In the genomic region with DNA sequence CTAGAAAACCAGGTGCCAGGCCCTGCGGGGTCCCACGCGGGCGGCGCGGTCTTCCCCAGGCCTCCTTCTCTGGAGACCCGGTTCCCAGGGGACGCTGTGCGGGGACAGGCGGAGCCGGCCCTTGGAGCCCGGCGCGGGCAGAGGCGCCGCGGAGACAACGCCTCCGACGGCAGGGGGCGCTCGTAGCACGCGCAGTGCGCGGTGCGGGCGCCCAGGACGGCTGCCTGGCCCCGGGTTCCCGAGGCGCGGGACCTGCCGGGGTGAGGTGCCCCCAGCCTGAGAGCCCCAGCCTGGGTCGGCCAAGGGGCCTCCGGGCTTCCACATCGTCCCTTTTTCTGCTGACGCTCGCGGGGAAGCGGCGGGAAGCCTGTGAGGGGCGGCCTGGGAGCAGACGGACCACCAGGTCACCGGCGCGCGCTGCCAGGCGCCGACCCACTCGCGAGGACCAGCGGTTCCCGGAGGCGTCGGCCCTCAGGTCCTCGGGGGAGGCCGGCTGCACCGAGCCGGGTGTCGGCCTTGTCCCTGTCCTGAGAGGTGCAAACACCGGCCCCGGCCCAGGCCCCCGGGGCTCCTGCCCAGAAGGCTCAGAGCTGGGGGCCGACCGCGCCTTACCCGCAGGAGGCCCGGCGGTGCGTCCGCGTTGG, we compare ENCODE assay signal across 2 cellular contexts.
A peak's percentile ranks its signal among the peaks of the same experiment; 100 is the strongest.
TF ChIP-seq lines count a peak whose summit lies in the region.

No MANE protein-coding gene starts in this region.

TF ChIP-seq in HEK293, 187 proteins besides CTCF, POLR2A, EP300 and RAD21 (continues in another document):
- TF ChIP-seq ZNF624 (tag by site-specific recombination; IDR thresholded peaks at IDR 0.05) (no peak), ZNF366 (tag by site-specific recombination; conservative IDR thresholded peaks at IDR 0.05) (no peak), ZNF324 (tag by site-specific recombination; IDR thresholded peaks at IDR 0.05) (no peak), ZNF48 (tag by site-specific recombination; IDR thresholded peaks at IDR 0.05) (no peak), ZNF654 (tag by site-specific recombination; IDR thresholded peaks at IDR 0.05; ENCODE audit: low read depth) (peak; percentile 15), ZNF707 (tag by site-specific recombination; IDR thresholded peaks at IDR 0.05) (no peak), ZNF560 (tag by site-specific recombination; IDR thresholded peaks at IDR 0.05; ENCODE audit: borderline replicate concordance) (no peak), ZBTB7A (tag by site-specific recombination; IDR thresholded peaks at IDR 0.05; ENCODE audit: low read depth) (no peak), ZNF335 (tag by site-specific recombination; conservative IDR thresholded peaks at IDR 0.05) (peak; percentile 83; the same call in 1 of the 2 replicates), ZXDB (tag by site-specific recombination; IDR thresholded peaks at IDR 0.05) (no peak), ZNF341 (tag by site-specific recombination; IDR thresholded peaks at IDR 0.05; ENCODE audit: low read depth) (no peak), ZNF701 (tag by site-specific recombination; IDR thresholded peaks at IDR 0.05) (no peak), MEIS1 (CRISPR knock-in tag; IDR thresholded peaks at IDR 0.05; ENCODE audit: borderline replicate concordance) (no peak), ZNF426 (tag by site-specific recombination; IDR thresholded peaks at IDR 0.05) (no peak), ZNF138 (tag by site-specific recombination; IDR thresholded peaks at IDR 0.05; ENCODE audit: borderline replicate concordance) (no peak), ZNF660 (tag by site-specific recombination; IDR thresholded peaks at IDR 0.05) (peak; percentile 77; the same call in 1 of the 2 replicates), KLF10 (tag by site-specific recombination; IDR thresholded peaks at IDR 0.05) (no peak), KLF7 (tag by site-specific recombination; IDR thresholded peaks at IDR 0.05; ENCODE audit: borderline replicate concordance) (no peak), EGR2 (tag by site-specific recombination; IDR thresholded peaks at IDR 0.05; ENCODE audit: low read depth) (no peak), OSR2 (tag by site-specific recombination; IDR thresholded peaks at IDR 0.05) (no peak), ZNF2 (tag by site-specific recombination; IDR thresholded peaks at IDR 0.05) (peak; percentile 51; the same call in 1 of the 2 replicates), PRDM1 (tag by site-specific recombination; IDR thresholded peaks at IDR 0.05) (no peak), ZNF202 (tag by site-specific recombination; IDR thresholded peaks at IDR 0.05; ENCODE audit: borderline replicate concordance) (peak; percentile 76), ZNF350 (tag by site-specific recombination; IDR thresholded peaks at IDR 0.05) (no peak), ZNF416 (tag by site-specific recombination; IDR thresholded peaks at IDR 0.05) (no peak), ZNF561 (tag by site-specific recombination; IDR thresholded peaks at IDR 0.05; ENCODE audit: borderline replicate concordance) (peak; percentile 41; the same call in 1 of the 2 replicates)
- TF ChIP-seq, protein P1, sequence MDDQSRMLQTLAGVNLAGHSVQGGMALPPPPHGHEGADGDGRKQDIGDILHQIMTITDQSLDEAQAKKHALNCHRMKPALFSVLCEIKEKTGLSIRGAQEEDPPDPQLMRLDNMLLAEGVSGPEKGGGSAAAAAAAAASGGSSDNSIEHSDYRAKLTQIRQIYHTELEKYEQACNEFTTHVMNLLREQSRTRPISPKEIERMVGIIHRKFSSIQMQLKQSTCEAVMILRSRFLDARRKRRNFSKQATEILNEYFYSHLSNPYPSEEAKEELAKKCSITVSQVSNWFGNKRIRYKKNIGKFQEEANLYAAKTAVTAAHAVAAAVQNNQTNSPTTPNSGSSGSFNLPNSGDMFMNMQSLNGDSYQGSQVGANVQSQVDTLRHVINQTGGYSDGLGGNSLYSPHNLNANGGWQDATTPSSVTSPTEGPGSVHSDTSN (CRISPR knock-in tag; IDR thresholded peaks at IDR 0.05), result no peak
- TF ChIP-seq, protein P2, sequence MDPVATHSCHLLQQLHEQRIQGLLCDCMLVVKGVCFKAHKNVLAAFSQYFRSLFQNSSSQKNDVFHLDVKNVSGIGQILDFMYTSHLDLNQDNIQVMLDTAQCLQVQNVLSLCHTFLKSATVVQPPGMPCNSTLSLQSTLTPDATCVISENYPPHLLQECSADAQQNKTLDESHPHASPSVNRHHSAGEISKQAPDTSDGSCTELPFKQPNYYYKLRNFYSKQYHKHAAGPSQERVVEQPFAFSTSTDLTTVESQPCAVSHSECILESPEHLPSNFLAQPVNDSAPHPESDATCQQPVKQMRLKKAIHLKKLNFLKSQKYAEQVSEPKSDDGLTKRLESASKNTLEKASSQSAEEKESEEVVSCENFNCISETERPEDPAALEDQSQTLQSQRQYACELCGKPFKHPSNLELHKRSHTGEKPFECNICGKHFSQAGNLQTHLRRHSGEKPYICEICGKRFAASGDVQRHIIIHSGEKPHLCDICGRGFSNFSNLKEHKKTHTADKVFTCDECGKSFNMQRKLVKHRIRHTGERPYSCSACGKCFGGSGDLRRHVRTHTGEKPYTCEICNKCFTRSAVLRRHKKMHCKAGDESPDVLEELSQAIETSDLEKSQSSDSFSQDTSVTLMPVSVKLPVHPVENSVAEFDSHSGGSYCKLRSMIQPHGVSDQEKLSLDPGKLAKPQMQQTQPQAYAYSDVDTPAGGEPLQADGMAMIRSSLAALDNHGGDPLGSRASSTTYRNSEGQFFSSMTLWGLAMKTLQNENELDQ (tag by site-specific recombination; IDR thresholded peaks at IDR 0.05; ENCODE audit: low read depth), result no peak
- TF ChIP-seq, protein P3, sequence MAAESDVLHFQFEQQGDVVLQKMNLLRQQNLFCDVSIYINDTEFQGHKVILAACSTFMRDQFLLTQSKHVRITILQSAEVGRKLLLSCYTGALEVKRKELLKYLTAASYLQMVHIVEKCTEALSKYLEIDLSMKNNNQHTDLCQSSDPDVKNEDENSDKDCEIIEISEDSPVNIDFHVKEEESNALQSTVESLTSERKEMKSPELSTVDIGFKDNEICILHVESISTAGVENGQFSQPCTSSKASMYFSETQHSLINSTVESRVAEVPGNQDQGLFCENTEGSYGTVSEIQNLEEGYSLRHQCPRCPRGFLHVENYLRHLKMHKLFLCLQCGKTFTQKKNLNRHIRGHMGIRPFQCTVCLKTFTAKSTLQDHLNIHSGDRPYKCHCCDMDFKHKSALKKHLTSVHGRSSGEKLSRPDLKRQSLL (tag by site-specific recombination; IDR thresholded peaks at IDR 0.05), result no peak
- TF ChIP-seq, protein P4, sequence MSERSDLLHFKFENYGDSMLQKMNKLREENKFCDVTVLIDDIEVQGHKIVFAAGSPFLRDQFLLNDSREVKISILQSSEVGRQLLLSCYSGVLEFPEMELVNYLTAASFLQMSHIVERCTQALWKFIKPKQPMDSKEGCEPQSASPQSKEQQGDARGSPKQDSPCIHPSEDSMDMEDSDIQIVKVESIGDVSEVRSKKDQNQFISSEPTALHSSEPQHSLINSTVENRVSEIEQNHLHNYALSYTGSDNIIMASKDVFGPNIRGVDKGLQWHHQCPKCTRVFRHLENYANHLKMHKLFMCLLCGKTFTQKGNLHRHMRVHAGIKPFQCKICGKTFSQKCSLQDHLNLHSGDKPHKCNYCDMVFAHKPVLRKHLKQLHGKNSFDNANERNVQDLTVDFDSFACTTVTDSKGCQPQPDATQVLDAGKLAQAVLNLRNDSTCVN (tag by site-specific recombination; optimal IDR thresholded peaks at IDR 0.05), result peak; percentile 21

TF ChIP-seq in H1, 55 proteins besides CTCF, POLR2A, EP300 and RAD21 (continues in another document):
- no peak for TF ChIP-seq RNF2 (IDR thresholded peaks at IDR 0.05; ENCODE audit: borderline replicate concordance, low read depth, low read length, missing control alignments, poor library complexity, severe bottlenecking)
- TF ChIP-seq KDM1A (IDR thresholded peaks at IDR 0.05; ENCODE audit: borderline replicate concordance, low read length), result no peak
- TF ChIP-seq GTF2F1 (IDR thresholded peaks at IDR 0.05; ENCODE audit: borderline replicate concordance, low read depth, low read length), result no peak
- TF ChIP-seq MAFK (IDR thresholded peaks at IDR 0.05; ENCODE audit: low read depth, low read length), result no peak
- no peak; the same call in 1 of the 2 replicates for TF ChIP-seq RBBP5 (IDR thresholded peaks at IDR 0.05; ENCODE audit: borderline replicate concordance, low read depth, low read length)
- TF ChIP-seq NRF1 (IDR thresholded peaks at IDR 0.05; ENCODE audit: low read depth, low read length), result no peak
- TF ChIP-seq, protein P5, sequence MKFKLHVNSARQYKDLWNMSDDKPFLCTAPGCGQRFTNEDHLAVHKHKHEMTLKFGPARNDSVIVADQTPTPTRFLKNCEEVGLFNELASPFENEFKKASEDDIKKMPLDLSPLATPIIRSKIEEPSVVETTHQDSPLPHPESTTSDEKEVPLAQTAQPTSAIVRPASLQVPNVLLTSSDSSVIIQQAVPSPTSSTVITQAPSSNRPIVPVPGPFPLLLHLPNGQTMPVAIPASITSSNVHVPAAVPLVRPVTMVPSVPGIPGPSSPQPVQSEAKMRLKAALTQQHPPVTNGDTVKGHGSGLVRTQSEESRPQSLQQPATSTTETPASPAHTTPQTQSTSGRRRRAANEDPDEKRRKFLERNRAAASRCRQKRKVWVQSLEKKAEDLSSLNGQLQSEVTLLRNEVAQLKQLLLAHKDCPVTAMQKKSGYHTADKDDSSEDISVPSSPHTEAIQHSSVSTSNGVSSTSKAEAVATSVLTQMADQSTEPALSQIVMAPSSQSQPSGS (IDR thresholded peaks at IDR 0.05; ENCODE audit: low read length), result no peak
- no peak for TF ChIP-seq SRF (IDR thresholded peaks at IDR 0.05; ENCODE audit: low read depth, low read length)
- no peak for TF ChIP-seq CHD2 (IDR thresholded peaks at IDR 0.05; ENCODE audit: low read length)
- TF ChIP-seq JUND (IDR thresholded peaks at IDR 0.05; ENCODE audit: low read length), result 0 out of 2 replicates have a peak, but pooled peaks have one; percentile 30
- no peak for TF ChIP-seq FOSL1 (IDR thresholded peaks at IDR 0.05; ENCODE audit: insufficient read depth, low read depth, low read length)
- no peak for TF ChIP-seq SUZ12 (IDR thresholded peaks at IDR 0.05; ENCODE audit: low read length)
- peak; percentile 64; the same call in 1 of the 2 replicates for TF ChIP-seq BACH1 (IDR thresholded peaks at IDR 0.05; ENCODE audit: low read length)
- TF ChIP-seq RFX5 (IDR thresholded peaks at IDR 0.05; ENCODE audit: borderline replicate concordance, low read depth, low read length), result no peak
- no peak for TF ChIP-seq RXRA (IDR thresholded peaks at IDR 0.05; ENCODE audit: insufficient read depth, low read depth, low read length)
- no peak for TF ChIP-seq PHF8 (conservative IDR thresholded peaks at IDR 0.05; ENCODE audit: low read depth, low read length)
- no peak for TF ChIP-seq TAF7 (optimal IDR thresholded peaks at IDR 0.05; ENCODE audit: borderline replicate concordance, low read depth, low read length)
- no peak for TF ChIP-seq POU5F1 (IDR thresholded peaks at IDR 0.05; ENCODE audit: low read depth, low read length)
- no peak for TF ChIP-seq YY1 (IDR thresholded peaks at IDR 0.05; ENCODE audit: low read depth, low read length)
- TF ChIP-seq TCF12 (IDR thresholded peaks at IDR 0.05; ENCODE audit: low read depth, low read length), result no peak
- TF ChIP-seq CEBPB (IDR thresholded peaks at IDR 0.05; ENCODE audit: low read depth, low read length), result no peak
- TF ChIP-seq KDM4A (IDR thresholded peaks at IDR 0.05; ENCODE audit: low read depth, low read length, severe bottlenecking), result peak; percentile 63
- no peak for TF ChIP-seq SP1 (IDR thresholded peaks at IDR 0.05; ENCODE audit: low read depth, low read length)
- 0 out of 2 replicates have a peak, but pooled peaks have one; percentile 25 for TF ChIP-seq EGR1 (IDR thresholded peaks at IDR 0.05; ENCODE audit: borderline replicate concordance, low read depth, low read length)
- TF ChIP-seq ASH2L (IDR thresholded peaks at IDR 0.05; ENCODE audit: low read length), result no peak
- TF ChIP-seq SAP30 (IDR thresholded peaks at IDR 0.05; ENCODE audit: insufficient read depth, insufficient replicate concordance, low read length), result no peak
- TF ChIP-seq, protein P6, sequence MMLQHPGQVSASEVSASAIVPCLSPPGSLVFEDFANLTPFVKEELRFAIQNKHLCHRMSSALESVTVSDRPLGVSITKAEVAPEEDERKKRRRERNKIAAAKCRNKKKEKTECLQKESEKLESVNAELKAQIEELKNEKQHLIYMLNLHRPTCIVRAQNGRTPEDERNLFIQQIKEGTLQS (IDR thresholded peaks at IDR 0.05; ENCODE audit: insufficient read depth, low read depth, low read length), result no peak
- no peak for TF ChIP-seq HDAC2 (IDR thresholded peaks at IDR 0.05; ENCODE audit: borderline replicate concordance in 1 of 2, low read depth in 2 of 2, low read length in 2 of 2)
- peak; percentile 63 for TF ChIP-seq CTBP2 (IDR thresholded peaks at IDR 0.05; ENCODE audit: borderline replicate concordance, insufficient read depth, insufficient read length, low read length)
- TF ChIP-seq TBP (IDR thresholded peaks at IDR 0.05; ENCODE audit: low read depth, low read length), result peak; percentile 52; the same call in 1 of the 2 replicates
- TF ChIP-seq SIRT6 (IDR thresholded peaks at IDR 0.05; ENCODE audit: low read length), result no peak
- no peak for TF ChIP-seq EZH2 (IDR thresholded peaks at IDR 0.05; ENCODE audit: low read depth, low read length, severe bottlenecking)
- TF ChIP-seq, protein P7, sequence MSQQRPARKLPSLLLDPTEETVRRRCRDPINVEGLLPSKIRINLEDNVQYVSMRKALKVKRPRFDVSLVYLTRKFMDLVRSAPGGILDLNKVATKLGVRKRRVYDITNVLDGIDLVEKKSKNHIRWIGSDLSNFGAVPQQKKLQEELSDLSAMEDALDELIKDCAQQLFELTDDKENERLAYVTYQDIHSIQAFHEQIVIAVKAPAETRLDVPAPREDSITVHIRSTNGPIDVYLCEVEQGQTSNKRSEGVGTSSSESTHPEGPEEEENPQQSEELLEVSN (IDR thresholded peaks at IDR 0.05), result no peak
- TF ChIP-seq SIN3A (conservative IDR thresholded peaks at IDR 0.05 in 1 of 2, IDR thresholded peaks at IDR 0.05 in 1 of 2; ENCODE audit: low read depth in 1 of 2, low read length in 2 of 2), result peak in 1 of 2 experiments; percentile 56; a peak in 1 of 4 replicates
- TF ChIP-seq, protein P8, sequence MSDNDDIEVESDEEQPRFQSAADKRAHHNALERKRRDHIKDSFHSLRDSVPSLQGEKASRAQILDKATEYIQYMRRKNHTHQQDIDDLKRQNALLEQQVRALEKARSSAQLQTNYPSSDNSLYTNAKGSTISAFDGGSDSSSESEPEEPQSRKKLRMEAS (IDR thresholded peaks at IDR 0.05), result peak; percentile 12; the same call in 1 of the 2 replicates
- TF ChIP-seq SIX5 (IDR thresholded peaks at IDR 0.05; ENCODE audit: low read depth, low read length), result no peak
- TF ChIP-seq ZNF274 (IDR thresholded peaks at IDR 0.05; ENCODE audit: borderline replicate concordance, extremely low read depth, low read length), result no peak
- TF ChIP-seq CBX8 (IDR thresholded peaks at IDR 0.05; ENCODE audit: borderline replicate concordance, low read depth, low read length), result no peak
- no peak for TF ChIP-seq JUN (IDR thresholded peaks at IDR 0.05; ENCODE audit: low read depth, low read length)
- TF ChIP-seq, protein P9, sequence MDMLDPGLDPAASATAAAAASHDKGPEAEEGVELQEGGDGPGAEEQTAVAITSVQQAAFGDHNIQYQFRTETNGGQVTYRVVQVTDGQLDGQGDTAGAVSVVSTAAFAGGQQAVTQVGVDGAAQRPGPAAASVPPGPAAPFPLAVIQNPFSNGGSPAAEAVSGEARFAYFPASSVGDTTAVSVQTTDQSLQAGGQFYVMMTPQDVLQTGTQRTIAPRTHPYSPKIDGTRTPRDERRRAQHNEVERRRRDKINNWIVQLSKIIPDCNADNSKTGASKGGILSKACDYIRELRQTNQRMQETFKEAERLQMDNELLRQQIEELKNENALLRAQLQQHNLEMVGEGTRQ (IDR thresholded peaks at IDR 0.05; ENCODE audit: low read length), result no peak
- no peak for TF ChIP-seq HDAC6 (IDR thresholded peaks at IDR 0.05; ENCODE audit: low read depth, low read length)
- no peak for TF ChIP-seq CBX5 (IDR thresholded peaks at IDR 0.05; ENCODE audit: low read depth, low read length)
- TF ChIP-seq POLR2AphosphoS5 (IDR thresholded peaks at IDR 0.05; ENCODE audit: low read depth, low read length), result no peak
- TF ChIP-seq BRCA1 (IDR thresholded peaks at IDR 0.05; ENCODE audit: low read depth, low read length), result no peak
